In genomic region chr20:41475507-41475906, GRCh38 we compare ENCODE assay signal across 15 cellular contexts.
DNase-seq lines count a peak whose midpoint lies in the region; ATAC-seq, FAIRE-seq and TF ChIP-seq lines count a peak whose summit lies in the region.
"Had no signal": no experiment of that assay in that cellular context is flagged by ENCODE, and none has a peak within 500 bp of the region (broad histone marks: within the 10 kb centered on the region; RNA-seq: fewer than 3 reads in every experiment).

No MANE protein-coding gene starts in this region.

- no peak overlapping the region for H3K4me3 Mint-ChIP-seq in nephron
- H3K4me3 Mint-ChIP-seq: activated CD4-positive, alpha-beta memory T cell treated with anti-CD3 and anti-CD28 coated beads, Interleukin-2, amount 10 ng/mL, durations not matched to agents 7 days and 5 days; stimulated activated naive CD8-positive, alpha-beta T cell treated with anti-CD3 and anti-CD28 coated beads, Interleukin-15, Interleukin-2, amounts not matched to agents 100 ng/mL and 50 ng/mL, for 24 hours had no signal

- TF ChIP-seq CTCF in A549 (IDR thresholded peaks at IDR 0.05) (no peak), nephron (IDR thresholded peaks at IDR 0.05; ENCODE audit: unreplicated experiment in 3 of 3) (no peak)

- H3K27me3 ChIP-seq in esophagus (ENCODE audit: control insufficient read depth in 1 of 2, insufficient read depth in 2 of 2, low read length in 2 of 2), result no peaks in the 10 kb centered on the region
- H3K27me3 ChIP-seq: BE2C had no signal

- peaks cover 0 to 6% of the 10 kb centered on the region in 2 donors for H3K36me3 ChIP-seq in esophagus (ENCODE audit: control insufficient read depth in 2 of 2, insufficient read depth in 2 of 2, low read length in 1 of 2)
- H3K36me3 ChIP-seq: prostate gland had no signal

- TF ChIP-seq EP300 in A549 (IDR thresholded peaks at IDR 0.05), result no peak

- no peak for ATAC-seq in A549
- ATAC-seq in HG02763 (IDR thresholded peaks at IDR 0.05; ENCODE audit: unreplicated experiment), result no peak

- H3K4me1 ChIP-seq in A549, result peaks cover 23% of the 10 kb centered on the region
- no peaks in the 10 kb centered on the region for H3K4me1 ChIP-seq in esophagus (ENCODE audit: control insufficient read depth in 2 of 2, insufficient read depth in 2 of 2, low read length in 1 of 2)
- H3K4me1 ChIP-seq: BE2C, prostate gland had no signal

- H3K4me2 ChIP-seq in A549, result 0 out of 3 replicates have a peak overlapping the region, but pooled peaks have one; percentile 32

- H3K9me3 ChIP-seq in A549 (no peaks in the 10 kb centered on the region), esophagus (ENCODE audit: control insufficient read depth in 2 of 2, insufficient read depth in 1 of 2, low read depth in 1 of 2, low read length in 1 of 2) (no peaks in the 10 kb centered on the region)
- H3K9me3 ChIP-seq: BE2C, prostate gland had no signal

- CTCF ChIA-PET in A549 (lab: Yijun Ruan, JAX), result no interaction called here

- H3K4me1 Mint-ChIP-seq in nephron, result peaks cover 43% of the 10 kb centered on the region

- WGBS in A549 (ENCODE audit: missing lambda C conversion rate), result 94% methylated on average over 1 of the region's 1 CpG
- WGBS in esophagus, 2 donors, result 29 to 41% methylated on average over 1 of the region's 1 CpG

- POLR2A ChIA-PET in A549 (lab: Yijun Ruan, JAX), result no interaction called here

- peak overlapping the region; percentile 71 to 87 (median 83) for H3K27ac Mint-ChIP-seq in nephron
- H3K27ac Mint-ChIP-seq: activated CD4-positive, alpha-beta memory T cell treated with anti-CD3 and anti-CD28 coated beads, Interleukin-2, amount 10 ng/mL, durations not matched to agents 7 days and 5 days; stimulated activated naive CD8-positive, alpha-beta T cell treated with anti-CD3 and anti-CD28 coated beads, Interleukin-15, Interleukin-2, amounts not matched to agents 100 ng/mL and 50 ng/mL, for 24 hours had no signal

- peaks cover 11% of the 10 kb centered on the region for H3K9me3 Mint-ChIP-seq in nephron
- H3K9me3 Mint-ChIP-seq: activated CD4-positive, alpha-beta memory T cell treated with anti-CD3 and anti-CD28 coated beads, Interleukin-2, amount 10 ng/mL, durations not matched to agents 7 days and 5 days; stimulated activated naive CD8-positive, alpha-beta T cell treated with anti-CD3 and anti-CD28 coated beads, Interleukin-15, Interleukin-2, amounts not matched to agents 100 ng/mL and 50 ng/mL, for 24 hours had no signal

- no peak overlapping the region for H3K4me3 ChIP-seq in A549
- H3K4me3 ChIP-seq in esophagus (ENCODE audit: low read depth in 1 of 2, low read length in 2 of 2), result no peak overlapping the region
- H3K4me3 ChIP-seq: prostate gland had no signal

- peak overlapping the region in 1 of 2 experiments; percentile 48; a peak in 3 of 6 replicates for H3K27ac ChIP-seq in A549
- H3K27ac ChIP-seq in esophagus (ENCODE audit: low read depth in 2 of 2, low read length in 1 of 2), result peak overlapping the region; percentile 7 to 10
- H3K27ac ChIP-seq: prostate gland had no signal

- no peaks in the 10 kb centered on the region for H3K27me3 Mint-ChIP-seq in nephron (ENCODE audit: low read depth)
- H3K27me3 Mint-ChIP-seq: activated CD4-positive, alpha-beta memory T cell treated with anti-CD3 and anti-CD28 coated beads, Interleukin-2, amount 10 ng/mL, durations not matched to agents 7 days and 5 days; stimulated activated naive CD8-positive, alpha-beta T cell treated with anti-CD3 and anti-CD28 coated beads, Interleukin-15, Interleukin-2, amounts not matched to agents 100 ng/mL and 50 ng/mL, for 24 hours had no signal

- DNase-seq in A549 (ENCODE audit: low read depth in 1 of 2, low spot score in 1 of 2) (no peak), LHCN-M2 (ENCODE audit: low read depth) (peak; percentile 52), SHP77 (lab: John Stamatoyannopoulos, UW) (no peak), dermis blood vessel endothelial cell (no peak)
- DNase-seq in activated CD4-positive, alpha-beta T cell treated with anti-CD3 and anti-CD28 coated beads, Interleukin-2, amount 50 U/mL, for 4 hours, result no peak
- DNase-seq: activated CD4-positive, alpha-beta memory T cell treated with anti-CD3 and anti-CD28 coated beads, Interleukin-2, amount 10 ng/mL, durations not matched to agents 7 days and 5 days; activated naive CD4-positive, alpha-beta T cell; BE2C; midbrain had no signal

- no peak for FAIRE-seq in A549 (lab: Jason Lieb, UNC)
- FAIRE-seq: GM19239 had no signal

- peaks cover 79% of the 10 kb centered on the region for H3K36me3 Mint-ChIP-seq in nephron (ENCODE audit: low read depth)

- no peak for TF ChIP-seq POLR2A in A549 (IDR thresholded peaks at IDR 0.05; ENCODE audit: low read length)

- no peak for TF ChIP-seq RAD21 in A549 (conservative IDR thresholded peaks at IDR 0.05 in 1 of 2, IDR thresholded peaks at IDR 0.05 in 1 of 2)

TF ChIP-seq in A549, 52 proteins besides CTCF, POLR2A, EP300 and RAD21:
- TF ChIP-seq FOSL2 (IDR thresholded peaks at IDR 0.05) (no peak), FOSL2 (CRISPR knock-in tag; IDR thresholded peaks at IDR 0.05) (no peak), HOXB13 (CRISPR knock-in tag; IDR thresholded peaks at IDR 0.05; ENCODE audit: low read depth) (no peak), NFE2L2 (conservative IDR thresholded peaks at IDR 0.05; ENCODE audit: low read length) (no peak), KDM5A (IDR thresholded peaks at IDR 0.05) (no peak), HOXA7 (CRISPR knock-in tag; IDR thresholded peaks at IDR 0.05) (no peak), E2F6 (IDR thresholded peaks at IDR 0.05; ENCODE audit: borderline replicate concordance, low read depth) (no peak), HEYL (CRISPR knock-in tag; IDR thresholded peaks at IDR 0.05) (no peak), ZFP36 (IDR thresholded peaks at IDR 0.05; ENCODE audit: borderline replicate concordance, partially characterized antibody) (no peak), PBX3 (IDR thresholded peaks at IDR 0.05) (no peak), HMGXB4 (CRISPR knock-in tag; IDR thresholded peaks at IDR 0.05; ENCODE audit: borderline replicate concordance) (no peak), BHLHE40 (IDR thresholded peaks at IDR 0.05; ENCODE audit: low read depth, low read length) (no peak), FOSB (CRISPR knock-in tag; IDR thresholded peaks at IDR 0.05) (no peak), JUN (IDR thresholded peaks at IDR 0.05) (no peak), EHMT2 (IDR thresholded peaks at IDR 0.05; ENCODE audit: low read depth) (no peak), CEBPB (IDR thresholded peaks at IDR 0.05) (no peak), ZC3H11A (IDR thresholded peaks at IDR 0.05) (no peak)
